18 cellular contexts compared by ENCODE assay signal in genomic region chr14:34701808-34702207, GRCh38. TPM values are rescaled to one million over a fixed set of nuclear protein-coding genes. Genes with fewer than 3 reads are reported as not detected.
DNase-seq lines count a peak whose midpoint lies in the region; ATAC-seq and TF ChIP-seq lines count a peak whose summit lies in the region.
"Had no signal": no experiment of that assay in that cellular context is flagged by ENCODE, and none has a peak within 500 bp of the region (broad histone marks: within the 10 kb centered on the region; RNA-seq: fewer than 3 reads in every experiment).

No MANE protein-coding gene starts in this region.

- H3K27ac ChIP-seq in C4-2B: peak overlapping the region; percentile 56
- H3K27ac ChIP-seq in Panc1 (ENCODE audit: low read length): peak overlapping the region; percentile 97
- no peak overlapping the region for H3K27ac ChIP-seq in CD8-positive, alpha-beta memory T cell (ENCODE audit: low read depth, low read length)

- CTCF ChIA-PET in Panc1 (lab: Charles Lee): no interaction called here
- CTCF ChIA-PET in CD8-positive, alpha-beta memory T cell (lab: Charles Lee): interaction anchor here (0.9 kb wide), 1 partner anchor 21 kb away, joined by 3 read pairs; no protein-coding TSS in a partner anchor

- DNase-seq in NCI-H2029 (lab: John Stamatoyannopoulos, UW) (peak; percentile 38), NCI-H2029 treated with DMSO at 0.1 percent for 48 hours (lab: John Stamatoyannopoulos, UW) (no peak), Panc1 (ENCODE audit: low read depth, low spot score) (no peak), epithelial cell of esophagus (ENCODE audit: low read depth) (peak; percentile 31), left colon (no peak), GM19238 (ENCODE audit: insufficient read length, low spot score) (no peak)
- DNase-seq in CD8-positive, alpha-beta memory T cell: no peak
- DNase-seq: 8988T; ACHN; C1 segment of cervical spinal cord; CD4-positive, alpha-beta memory T cell; COR-L47; DMS153; H7 had no signal

- no peaks in the 10 kb centered on the region for H3K27me3 Mint-ChIP-seq in CD8-positive, alpha-beta memory T cell
- H3K27me3 Mint-ChIP-seq: B cell; CD4-positive, alpha-beta memory T cell; IgD-negative memory B cell had no signal

- TF ChIP-seq CTCF in C4-2B (conservative IDR thresholded peaks at IDR 0.05) (no peak), Panc1 (IDR thresholded peaks at IDR 0.05) (no peak), epithelial cell of esophagus (IDR thresholded peaks at IDR 0.05; ENCODE audit: insufficient read depth, low read depth, low read length, missing control alignments) (no peak)

- H3K4me3 ChIP-seq in Panc1 (ENCODE audit: low read depth in 2 of 2, low read length in 2 of 2): no peak overlapping the region
- no peak overlapping the region for H3K4me3 ChIP-seq in epithelial cell of esophagus (ENCODE audit: low read length)
- no peak overlapping the region for H3K4me3 ChIP-seq in CD8-positive, alpha-beta memory T cell (ENCODE audit: low read length)
- H3K4me3 ChIP-seq: GM23338 had no signal

- in situ Hi-C loops in Panc1 (cut with HindIII; ENCODE audit: low pct_unique_long_range_greater_than_20kb, low sequenced_read_pairs): no loop called here

- no peaks in the 10 kb centered on the region for H3K27me3 ChIP-seq in Panc1 (ENCODE audit: control insufficient read depth, insufficient read depth, low read length)
- H3K27me3 ChIP-seq in CD8-positive, alpha-beta memory T cell (ENCODE audit: insufficient read depth, low read length, poor library complexity, severe bottlenecking): no peaks in the 10 kb centered on the region

- H3K4me1 ChIP-seq in Panc1 (ENCODE audit: control insufficient read depth, insufficient read depth, low read length): peaks cover 12% of the 10 kb centered on the region; the same call in 1 of the 2 replicates
- no peaks in the 10 kb centered on the region for H3K4me1 ChIP-seq in CD8-positive, alpha-beta memory T cell (ENCODE audit: insufficient read depth, low read length)

- H3K4me1 Mint-ChIP-seq in CD8-positive, alpha-beta memory T cell: no peaks in the 10 kb centered on the region
- H3K4me1 Mint-ChIP-seq: B cell; CD4-positive, alpha-beta memory T cell; GM23338; IgD-negative memory B cell had no signal

- no peaks in the 10 kb centered on the region for H3K9me3 Mint-ChIP-seq in CD8-positive, alpha-beta memory T cell
- H3K9me3 Mint-ChIP-seq: CD4-positive, alpha-beta memory T cell; GM23338; IgD-negative memory B cell had no signal

- H3K9me3 ChIP-seq in Panc1 (ENCODE audit: control insufficient read depth, insufficient read depth, low read depth, low read length): no peaks in the 10 kb centered on the region
- H3K9me3 ChIP-seq in CD8-positive, alpha-beta memory T cell (ENCODE audit: low read length): no peaks in the 10 kb centered on the region

- no TSS peak for BruUV-seq in Panc1 (replicated peaks; lab: Mats Ljungman, UMichigan)

- no peaks in the 10 kb centered on the region for H3K36me3 Mint-ChIP-seq in CD8-positive, alpha-beta memory T cell
- H3K36me3 Mint-ChIP-seq: CD4-positive, alpha-beta memory T cell; IgD-negative memory B cell had no signal

- intact Hi-C loops in Panc1 (cut with micrococcal nuclease; ENCODE audit: unreplicated experiment): no loop called here
- intact Hi-C loops in left colon (cut with DNase I, micrococcal nuclease): no loop called here

- POLR2A ChIA-PET in Panc1 (lab: Charles Lee): interaction anchor here (0.6 kb wide), 1 partner anchor 371 kb away, joined by 5 read pairs; no protein-coding TSS in a partner anchor
- POLR2A ChIA-PET in CD8-positive, alpha-beta memory T cell (lab: Charles Lee): interaction anchor here (0.7 to 1.5 kb wide), 2 partner anchors 9 to 13 kb away, joined by 3 to 11 read pairs; partner anchors contain the start of gene CFL2

- H3K36me3 ChIP-seq in Panc1 (ENCODE audit: control insufficient read depth, insufficient read depth, low read length): no peaks in the 10 kb centered on the region
- no peaks in the 10 kb centered on the region for H3K36me3 ChIP-seq in CD8-positive, alpha-beta memory T cell (ENCODE audit: insufficient read depth, low read length)

- no peak overlapping the region for H3K27ac Mint-ChIP-seq in CD8-positive, alpha-beta memory T cell
- H3K27ac Mint-ChIP-seq: B cell; CD4-positive, alpha-beta memory T cell; GM23338; IgD-negative memory B cell had no signal

- H3K4me3 Mint-ChIP-seq in CD8-positive, alpha-beta memory T cell: no peak overlapping the region
- H3K4me3 Mint-ChIP-seq: B cell; CD4-positive, alpha-beta memory T cell; GM23338; IgD-negative memory B cell had no signal

- no peak for ATAC-seq in Panc1
- no peak for ATAC-seq in left colon
- ATAC-seq: GM23338 had no signal

RNA-seq across cellular contexts. Expression of gene CFL2, which starts 12.6 kb away (rescaled TPM):
- total RNA-seq in Panc1 (2021; ENCODE audit: unreplicated experiment): 79.7 TPM
- polyA plus RNA-seq in Panc1 (2012; ENCODE audit: insufficient read length): 47.1 TPM
- 10 to 100 TPM in 1 of 2 experiments, 1 to 10 TPM in 1; 8.4 to 10.0 TPM for total RNA-seq in CD8-positive, alpha-beta memory T cell
- polyA plus RNA-seq in CD8-positive, alpha-beta memory T cell: 10.2 TPM
- total RNA-seq in left colon: 10 to 100 TPM in 1 of 2 donors, 1 to 10 TPM in 1; 5.2 to 27.0 TPM

Comparison
In these comparisons a context has a peak if more than half of its experiments do, and no peak if none do; other contexts are left out.
1. DNase-seq: peak in NCI-H2029 (single experiment) and epithelial cell of esophagus (single experiment); none in NCI-H2029 treated with DMSO at 0.1 percent for 48 hours (single experiment), Panc1 (single experiment), CD8-positive, alpha-beta memory T cell (0 of 5), left colon (0 of 2) and GM19238 (single experiment).